ENCODE assay signal across 2 cellular contexts in the genomic region with DNA sequence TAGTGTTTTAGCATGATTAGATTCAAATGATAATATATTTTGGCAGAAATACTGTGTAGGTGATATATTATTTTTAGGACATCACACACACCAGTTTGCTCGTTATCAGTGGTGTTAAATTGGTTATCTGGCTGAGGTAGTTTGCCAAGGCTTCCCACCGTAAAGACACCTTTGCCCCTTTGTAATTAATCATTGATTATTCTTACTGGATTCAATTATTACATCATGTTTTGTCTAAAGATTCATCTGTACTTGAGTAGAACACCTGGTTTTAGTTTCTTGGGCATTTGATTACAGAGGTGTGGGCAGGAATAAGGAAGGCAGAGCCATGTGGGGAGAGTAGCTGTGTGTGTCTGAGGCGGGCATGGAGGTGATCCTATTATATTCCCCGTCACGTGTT.
TF ChIP-seq lines count a peak whose summit lies in the region.

No MANE protein-coding gene starts in this region.

TF ChIP-seq in liver, 16 proteins besides CTCF, POLR2A, EP300 and RAD21:
- peak in 1 of 2 donors; percentile 60 for TF ChIP-seq HNF4A (conservative IDR thresholded peaks at IDR 0.05)
- TF ChIP-seq GABPA (IDR thresholded peaks at IDR 0.05 in 1 of 2, conservative IDR thresholded peaks at IDR 0.05 in 1 of 2): no peak
- TF ChIP-seq HNF4G (IDR thresholded peaks at IDR 0.05): peak; percentile 33
- TF ChIP-seq, protein P1, sequence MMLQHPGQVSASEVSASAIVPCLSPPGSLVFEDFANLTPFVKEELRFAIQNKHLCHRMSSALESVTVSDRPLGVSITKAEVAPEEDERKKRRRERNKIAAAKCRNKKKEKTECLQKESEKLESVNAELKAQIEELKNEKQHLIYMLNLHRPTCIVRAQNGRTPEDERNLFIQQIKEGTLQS (IDR thresholded peaks at IDR 0.05): no peak
- TF ChIP-seq JUND (IDR thresholded peaks at IDR 0.05): no peak
- TF ChIP-seq EGR1 (IDR thresholded peaks at IDR 0.05; ENCODE audit: low read depth in 2 of 2): no peak
- TF ChIP-seq RXRA (IDR thresholded peaks at IDR 0.05): peak in 1 of 2 donors; percentile 22
- TF ChIP-seq REST (IDR thresholded peaks at IDR 0.05): no peak
TF ChIP-seq in liver: peak in this region for 3.

TF ChIP-seq in HepG2, 621 proteins besides CTCF, POLR2A, EP300 and RAD21:
- TF ChIP-seq, protein P2, sequence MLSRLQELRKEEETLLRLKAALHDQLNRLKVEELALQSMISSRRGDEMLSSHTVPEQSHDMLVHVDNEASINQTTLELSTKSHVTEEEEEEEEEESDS (CRISPR knock-in tag; IDR thresholded peaks at IDR 0.05; ENCODE audit: borderline replicate concordance): no peak
- no peak for TF ChIP-seq ZNF232 (CRISPR knock-in tag; IDR thresholded peaks at IDR 0.05; ENCODE audit: borderline replicate concordance)
- TF ChIP-seq GABPB1 (CRISPR knock-in tag; IDR thresholded peaks at IDR 0.05): no peak
- no peak for TF ChIP-seq HHEX (CRISPR knock-in tag; IDR thresholded peaks at IDR 0.05)
- TF ChIP-seq HIC2 (CRISPR knock-in tag; IDR thresholded peaks at IDR 0.05; ENCODE audit: low read depth): no peak
- TF ChIP-seq, protein P3, sequence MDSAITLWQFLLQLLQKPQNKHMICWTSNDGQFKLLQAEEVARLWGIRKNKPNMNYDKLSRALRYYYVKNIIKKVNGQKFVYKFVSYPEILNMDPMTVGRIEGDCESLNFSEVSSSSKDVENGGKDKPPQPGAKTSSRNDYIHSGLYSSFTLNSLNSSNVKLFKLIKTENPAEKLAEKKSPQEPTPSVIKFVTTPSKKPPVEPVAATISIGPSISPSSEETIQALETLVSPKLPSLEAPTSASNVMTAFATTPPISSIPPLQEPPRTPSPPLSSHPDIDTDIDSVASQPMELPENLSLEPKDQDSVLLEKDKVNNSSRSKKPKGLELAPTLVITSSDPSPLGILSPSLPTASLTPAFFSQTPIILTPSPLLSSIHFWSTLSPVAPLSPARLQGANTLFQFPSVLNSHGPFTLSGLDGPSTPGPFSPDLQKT (CRISPR knock-in tag; IDR thresholded peaks at IDR 0.05; ENCODE audit: borderline replicate concordance): no peak
- no peak for TF ChIP-seq NKX3-1 (CRISPR knock-in tag; IDR thresholded peaks at IDR 0.05)
- TF ChIP-seq, protein P4, sequence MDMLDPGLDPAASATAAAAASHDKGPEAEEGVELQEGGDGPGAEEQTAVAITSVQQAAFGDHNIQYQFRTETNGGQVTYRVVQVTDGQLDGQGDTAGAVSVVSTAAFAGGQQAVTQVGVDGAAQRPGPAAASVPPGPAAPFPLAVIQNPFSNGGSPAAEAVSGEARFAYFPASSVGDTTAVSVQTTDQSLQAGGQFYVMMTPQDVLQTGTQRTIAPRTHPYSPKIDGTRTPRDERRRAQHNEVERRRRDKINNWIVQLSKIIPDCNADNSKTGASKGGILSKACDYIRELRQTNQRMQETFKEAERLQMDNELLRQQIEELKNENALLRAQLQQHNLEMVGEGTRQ (IDR thresholded peaks at IDR 0.05; ENCODE audit: low read depth, low read length): no peak
- TF ChIP-seq, protein P4 (CRISPR knock-in tag; IDR thresholded peaks at IDR 0.05; ENCODE audit: borderline replicate concordance): no peak
- no peak for TF ChIP-seq ZNF564 (CRISPR knock-in tag; IDR thresholded peaks at IDR 0.05)
- TF ChIP-seq CBX5 (CRISPR knock-in tag; IDR thresholded peaks at IDR 0.05; ENCODE audit: borderline replicate concordance): no peak
- TF ChIP-seq, protein P5, sequence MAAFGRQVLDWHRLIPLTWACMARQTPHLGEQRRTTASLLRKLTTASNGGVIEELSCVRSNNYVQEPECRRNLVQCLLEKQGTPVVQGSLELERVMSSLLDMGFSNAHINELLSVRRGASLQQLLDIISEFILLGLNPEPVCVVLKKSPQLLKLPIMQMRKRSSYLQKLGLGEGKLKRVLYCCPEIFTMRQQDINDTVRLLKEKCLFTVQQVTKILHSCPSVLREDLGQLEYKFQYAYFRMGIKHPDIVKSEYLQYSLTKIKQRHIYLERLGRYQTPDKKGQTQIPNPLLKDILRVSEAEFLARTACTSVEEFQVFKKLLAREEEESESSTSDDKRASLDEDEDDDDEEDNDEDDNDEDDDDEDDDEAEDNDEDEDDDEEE (CRISPR knock-in tag; IDR thresholded peaks at IDR 0.05): no peak
- no peak for TF ChIP-seq TOPORS (CRISPR knock-in tag; IDR thresholded peaks at IDR 0.05)
- TF ChIP-seq RBFOX2 (IDR thresholded peaks at IDR 0.05; ENCODE audit: low read depth, low read length): no peak
- TF ChIP-seq ZNF546 (CRISPR knock-in tag; conservative IDR thresholded peaks at IDR 0.05): no peak
- no peak for TF ChIP-seq SMARCC2 (IDR thresholded peaks at IDR 0.05)
